In genomic region chr3:46986055-46986730, GRCh38 we compare ENCODE assay signal across 12 cellular contexts. TPM values are rescaled to one million over a fixed set of nuclear protein-coding genes. Genes with fewer than 3 reads are reported as not detected.
DNase-seq lines count a peak whose midpoint lies in the region; ATAC-seq and TF ChIP-seq lines count a peak whose summit lies in the region.
"Had no signal": no experiment of that assay in that cellular context is flagged by ENCODE, and none has a peak within 500 bp of the region (broad histone marks: within the 10 kb centered on the region; RNA-seq: fewer than 3 reads in every experiment).

No MANE protein-coding gene starts in this region.

- H3K9me3 ChIP-seq in suprapubic skin (no peaks in the 10 kb centered on the region), BE2C (no peaks in the 10 kb centered on the region)
- H3K9me3 ChIP-seq: psoas muscle had no signal

- no peaks in the 10 kb centered on the region for H3K27me3 Mint-ChIP-seq in activated T-cell treated with anti-CD3 and anti-CD28 coated beads, Interleukin-2, amount 50 U/mL, for 4 hours (ENCODE audit: low read depth)
- no peaks in the 10 kb centered on the region for H3K27me3 Mint-ChIP-seq in activated CD4-positive, alpha-beta memory T cell treated with anti-CD3 and anti-CD28 coated beads for 36 hours

- peaks cover 8% of the 10 kb centered on the region for H3K36me3 Mint-ChIP-seq in activated T-cell treated with anti-CD3 and anti-CD28 coated beads, Interleukin-2, amount 50 U/mL, for 4 hours (ENCODE audit: insufficient read depth)
- peaks cover 7% of the 10 kb centered on the region for H3K36me3 Mint-ChIP-seq in activated CD4-positive, alpha-beta memory T cell treated with anti-CD3 and anti-CD28 coated beads for 36 hours

- H3K4me3 Mint-ChIP-seq in activated T-cell treated with anti-CD3 and anti-CD28 coated beads, Interleukin-2, amount 50 U/mL, for 4 hours, result peak overlapping the region; percentile 40
- H3K4me3 Mint-ChIP-seq in activated CD4-positive, alpha-beta memory T cell treated with anti-CD3 and anti-CD28 coated beads for 36 hours, result no peak overlapping the region

- 84% methylated on average over 4 of the region's 4 CpGs for WGBS in suprapubic skin

- no peak for TF ChIP-seq EP300 in suprapubic skin (IDR thresholded peaks at IDR 0.05)

- H3K36me3 ChIP-seq in suprapubic skin (peaks cover 27% of the 10 kb centered on the region), BE2C (no peaks in the 10 kb centered on the region)

- TF ChIP-seq CTCF in suprapubic skin (IDR thresholded peaks at IDR 0.05), result no peak
- no peak for TF ChIP-seq CTCF in BE2C (IDR thresholded peaks at IDR 0.05; ENCODE audit: low read depth, low read length)

- H3K27ac Mint-ChIP-seq in activated CD4-positive, alpha-beta memory T cell treated with anti-CD3 and anti-CD28 coated beads for 36 hours, result peak overlapping the region; percentile 96

- H3K27ac ChIP-seq in suprapubic skin, result peak overlapping the region; percentile 64
- H3K27ac ChIP-seq: psoas muscle had no signal

- H3K9me3 Mint-ChIP-seq in activated T-cell treated with anti-CD3 and anti-CD28 coated beads, Interleukin-2, amount 50 U/mL, for 4 hours, result no peaks in the 10 kb centered on the region
- no peaks in the 10 kb centered on the region for H3K9me3 Mint-ChIP-seq in activated CD4-positive, alpha-beta memory T cell treated with anti-CD3 and anti-CD28 coated beads for 36 hours

- CTCF ChIA-PET in activated CD4-positive, alpha-beta memory T cell treated with anti-CD3 and anti-CD28 coated beads for 36 hours (lab: Charles Lee), result interaction anchor here (2.0 kb wide), 1 partner anchor 12 kb away, joined by 5 read pairs; no protein-coding TSS in a partner anchor

- H3K4me3 ChIP-seq in suprapubic skin, result no peak overlapping the region
- no peak overlapping the region for H3K4me3 ChIP-seq in BE2C (ENCODE audit: low read depth, low read length)
- H3K4me3 ChIP-seq: coronary artery, psoas muscle had no signal

- TF ChIP-seq POLR2A in suprapubic skin (IDR thresholded peaks at IDR 0.05), result no peak

- H3K4me1 ChIP-seq in suprapubic skin (peaks cover 73% of the 10 kb centered on the region), BE2C (no peaks in the 10 kb centered on the region)
- H3K4me1 ChIP-seq: psoas muscle had no signal

- H3K4me1 Mint-ChIP-seq in activated T-cell treated with anti-CD3 and anti-CD28 coated beads, Interleukin-2, amount 50 U/mL, for 4 hours (ENCODE audit: low read depth), result peaks cover 82% of the 10 kb centered on the region
- H3K4me1 Mint-ChIP-seq in activated CD4-positive, alpha-beta memory T cell treated with anti-CD3 and anti-CD28 coated beads for 36 hours (ENCODE audit: low read depth), result peaks cover 82% of the 10 kb centered on the region

- intact Hi-C loops in activated CD4-positive, alpha-beta memory T cell treated with anti-CD3 and anti-CD28 coated beads for 36 hours (cut with micrococcal nuclease), result no loop called here
- intact Hi-C loops in left ventricle myocardium superior (cut with micrococcal nuclease), result no loop called here

- DNase-seq in activated T-cell treated with anti-CD3 and anti-CD28 coated beads, Interleukin-2, amount 50 U/mL, for 4 hours, result no peak
- no peak for DNase-seq in activated T-cell treated with anti-CD3 and anti-CD28 coated beads, Interleukin-2, amount 50 U/mL, for 48 hours
- no peak for DNase-seq in activated CD4-positive, alpha-beta memory T cell treated with anti-CD3 and anti-CD28 coated beads for 36 hours
- DNase-seq in left ventricle myocardium superior (peak; percentile 15), suprapubic skin (ENCODE audit: low spot score in 2 of 2) (no peak), BE2C (no peak)
- DNase-seq: ACHN, foreskin melanocyte had no signal

- H3K27me3 ChIP-seq in suprapubic skin, result no peaks in the 10 kb centered on the region
- H3K27me3 ChIP-seq in BE2C, result no peaks in the 10 kb centered on the region

- ATAC-seq in activated T-cell treated with anti-CD3 and anti-CD28 coated beads, Interleukin-2, amount 50 U/mL, for 4 hours, result no peak
- ATAC-seq in left ventricle myocardium superior (no peak), HG02588 (IDR thresholded peaks at IDR 0.05; ENCODE audit: unreplicated experiment) (no peak), HG03097 (IDR thresholded peaks at IDR 0.05; ENCODE audit: low FRiP score, unreplicated experiment) (no peak)
- ATAC-seq: psoas muscle had no signal

- POLR2A ChIA-PET in activated CD4-positive, alpha-beta memory T cell treated with anti-CD3 and anti-CD28 coated beads for 36 hours (lab: Charles Lee), result interaction anchor here (1.8 to 2.1 kb wide), 2 partner anchors 8 to 39 kb away, joined by 9 to 18 read pairs; partner anchors contain the start of gene NBEAL2

RNA-seq across cellular contexts. Expression of gene NBEAL2, which starts 6.7 kb away (rescaled TPM):
- total RNA-seq in activated T-cell treated with anti-CD3 and anti-CD28 coated beads, Interleukin-2, amount 50 U/mL, for 4 hours, result 10 to 100 TPM; 75.5 to 86.9 (median 80.7) TPM
- 100 to 1,000 TPM; 114 to 117 TPM for total RNA-seq in activated CD4-positive, alpha-beta memory T cell treated with anti-CD3 and anti-CD28 coated beads for 36 hours
- total RNA-seq in left ventricle myocardium superior, result 11.4 TPM
- 100 to 1,000 TPM; 317 to 865 (median 347) TPM for total RNA-seq in suprapubic skin
- 16.3 TPM for polyA plus RNA-seq in BE2C (2012; ENCODE audit: insufficient read depth, insufficient read length, low read depth)

RNA-seq across cellular contexts. Expression of gene CCDC12, which starts 9.6 kb away (rescaled TPM):
- total RNA-seq in activated T-cell treated with anti-CD3 and anti-CD28 coated beads, Interleukin-2, amount 50 U/mL, for 4 hours, result 10 to 100 TPM; 75.9 to 77.6 (median 76.5) TPM
- total RNA-seq in activated CD4-positive, alpha-beta memory T cell treated with anti-CD3 and anti-CD28 coated beads for 36 hours, result 10 to 100 TPM; 44.3 to 49.9 TPM
- total RNA-seq in left ventricle myocardium superior, result 29.6 TPM
- total RNA-seq in suprapubic skin, result 10 to 100 TPM; 56.1 to 86.8 (median 81.6) TPM
- 80.9 TPM for polyA plus RNA-seq in BE2C (2012; ENCODE audit: insufficient read depth, insufficient read length, low read depth)
